10 cellular contexts compared by ENCODE assay signal in genomic region chr14:21039059-21039422, GRCh38. TPM values are rescaled to one million over a fixed set of nuclear protein-coding genes. Genes with fewer than 3 reads are reported as not detected.
DNase-seq lines count a peak whose midpoint lies in the region; ATAC-seq and TF ChIP-seq lines count a peak whose summit lies in the region.
"Had no signal": no experiment of that assay in that cellular context is flagged by ENCODE, and none has a peak within 500 bp of the region (broad histone marks: within the 10 kb centered on the region; RNA-seq: fewer than 3 reads in every experiment).

No MANE protein-coding gene starts in this region.

- no peak for TF ChIP-seq POLR2A in lower leg skin (IDR thresholded peaks at IDR 0.05)

- intact Hi-C loops in lower leg skin (cut with DNase I; ENCODE audit: low total_unique reads) = no loop called here

- DNase-seq in NCI-H2029 treated with DMSO at 0.1 percent for 48 hours (lab: John Stamatoyannopoulos, UW) (peak; percentile 57), coronary artery (ENCODE audit: low spot score) (peak; percentile 86), lower leg skin (ENCODE audit: low spot score in 2 of 2) (peak; percentile 81 to 96), superior temporal gyrus (ENCODE audit: extremely low spot score) (peak; percentile 91), GOT3 (lab: John Stamatoyannopoulos, UW) (no peak)
- DNase-seq in activated CD4-positive, alpha-beta T cell treated with anti-CD3 and anti-CD28 coated beads, Interleukin-2, amount 50 U/mL, for 1 hour = no peak
- DNase-seq: activated naive CD4-positive, alpha-beta T cell treated with anti-CD3 and anti-CD28 coated beads for 36 hours; NCI-H187 had no signal

- ATAC-seq in HG02884 (IDR thresholded peaks at IDR 0.05; ENCODE audit: unreplicated experiment) = no peak
- ATAC-seq in GM19395 (IDR thresholded peaks at IDR 0.05; ENCODE audit: unreplicated experiment) = no peak

- TF ChIP-seq CTCF in coronary artery (IDR thresholded peaks at IDR 0.05) (no peak), lower leg skin (IDR thresholded peaks at IDR 0.05) (no peak)

- peak overlapping the region; percentile 73 to 89 for H3K27ac ChIP-seq in coronary artery

- WGBS in lower leg skin, 2 donors = 4 to 5% methylated on average over 7 of the region's 7 CpGs

- H3K4me3 ChIP-seq in coronary artery = peak overlapping the region; percentile 57
- no peak overlapping the region for H3K4me3 ChIP-seq in lower leg skin (ENCODE audit: low read depth, poor library complexity, severe bottlenecking)

RNA-seq across cellular contexts. Expression of gene RNASE7, which starts 3.1 kb away (rescaled TPM):
- 10 to 100 TPM; 34.1 to 83.3 (median 47.8) TPM for total RNA-seq in lower leg skin
- total RNA-seq: activated naive CD4-positive, alpha-beta T cell treated with anti-CD3 and anti-CD28 coated beads for 36 hours had no signal

RNA-seq across cellular contexts. Expression of gene RNASE13, which starts 4.4 kb away (rescaled TPM):
- total RNA-seq in lower leg skin = not detected
- total RNA-seq: activated naive CD4-positive, alpha-beta T cell treated with anti-CD3 and anti-CD28 coated beads for 36 hours had no signal

RNA-seq across cellular contexts. Expression of gene TPPP2, which starts 9.0 kb away (rescaled TPM):
- total RNA-seq in lower leg skin = under 1 TPM in 1 of 4 donors, not detected in 3; 0.71 TPM
- total RNA-seq: activated naive CD4-positive, alpha-beta T cell treated with anti-CD3 and anti-CD28 coated beads for 36 hours had no signal

RNA-seq across cellular contexts. Expression of gene NDRG2, which starts 14.2 kb away (rescaled TPM):
- 100 to 1,000 TPM; 186 to 475 (median 282) TPM for total RNA-seq in lower leg skin

RNA-seq across cellular contexts. Expression of gene RNASE8, which starts 18.6 kb away (rescaled TPM):
- total RNA-seq in lower leg skin = not detected
- total RNA-seq: activated naive CD4-positive, alpha-beta T cell treated with anti-CD3 and anti-CD28 coated beads for 36 hours had no signal

Comparison
In these comparisons a context has a peak if more than half of its experiments do, and no peak if none do; other contexts are left out.
1. DNase-seq: peak in NCI-H2029 treated with DMSO at 0.1 percent for 48 hours (single experiment), coronary artery (single experiment), lower leg skin (2 of 2) and superior temporal gyrus (single experiment); none in activated CD4-positive, alpha-beta T cell treated with anti-CD3 and anti-CD28 coated beads, Interleukin-2, amount 50 U/mL, for 1 hour (single experiment) and GOT3 (single experiment).